In the genomic region with DNA sequence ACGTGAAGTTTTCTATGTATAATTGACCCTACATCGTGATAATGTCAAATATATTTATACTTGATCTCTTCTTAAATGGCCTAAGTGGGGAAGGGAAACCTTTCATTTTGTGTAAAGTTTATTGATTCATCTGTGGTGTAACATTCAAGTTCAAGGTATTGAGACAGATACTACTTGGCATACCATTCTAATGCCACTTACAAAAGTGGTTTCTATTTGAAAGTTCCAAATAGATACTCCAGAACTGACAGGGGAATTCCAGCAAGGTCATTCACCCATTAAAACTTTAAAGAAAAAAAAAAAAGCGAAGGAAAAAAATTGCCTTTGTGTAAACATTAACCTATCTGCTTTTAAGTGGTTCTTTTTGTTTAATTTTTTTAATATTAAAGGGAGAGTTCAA, we compare ENCODE assay signal across 1 cellular context.
TF ChIP-seq lines count a peak whose summit lies in the region.

No MANE protein-coding gene starts in this region.

TF ChIP-seq in HepG2, 621 proteins besides CTCF, POLR2A, EP300 and RAD21 (continued from another document):
- peak; percentile 74 for TF ChIP-seq ARID5B (CRISPR knock-in tag; IDR thresholded peaks at IDR 0.05)
- peak; percentile 84 for TF ChIP-seq ONECUT2 (CRISPR knock-in tag; IDR thresholded peaks at IDR 0.05)
- peak; percentile 79 for TF ChIP-seq BCL6 (CRISPR knock-in tag; IDR thresholded peaks at IDR 0.05)
- TF ChIP-seq ZNF362 (CRISPR knock-in tag; IDR thresholded peaks at IDR 0.05; ENCODE audit: borderline replicate concordance), result peak; percentile 86; the same call in 1 of the 2 replicates
- TF ChIP-seq EEA1 (CRISPR knock-in tag; IDR thresholded peaks at IDR 0.05; ENCODE audit: borderline replicate concordance), result no peak
- TF ChIP-seq HMGA1 (CRISPR knock-in tag; conservative IDR thresholded peaks at IDR 0.05), result no peak
- TF ChIP-seq ISL2 (CRISPR knock-in tag; IDR thresholded peaks at IDR 0.05), result peak; percentile 38; the same call in 1 of the 2 replicates
- TF ChIP-seq ZNF609 (CRISPR knock-in tag; IDR thresholded peaks at IDR 0.05; ENCODE audit: borderline replicate concordance), result no peak
- TF ChIP-seq TBL1XR1 (IDR thresholded peaks at IDR 0.05; ENCODE audit: borderline replicate concordance, low read length, partially characterized antibody), result peak; percentile 85
- TF ChIP-seq SKI (IDR thresholded peaks at IDR 0.05; ENCODE audit: partially characterized antibody), result peak; percentile 80
- no peak for TF ChIP-seq SOX13 (IDR thresholded peaks at IDR 0.05)
- peak in 1 of 2 experiments; percentile 48; a peak in 1 of 4 replicates for TF ChIP-seq SOX13 (CRISPR knock-in tag; conservative IDR thresholded peaks at IDR 0.05 in 1 of 2, IDR thresholded peaks at IDR 0.05 in 1 of 2)
- no peak for TF ChIP-seq ZNF570 (CRISPR knock-in tag; IDR thresholded peaks at IDR 0.05; ENCODE audit: borderline replicate concordance)
- peak; percentile 18; the same call in 1 of the 2 replicates for TF ChIP-seq FOXA3 (CRISPR knock-in tag; IDR thresholded peaks at IDR 0.05)
- TF ChIP-seq GATAD2A (CRISPR knock-in tag; IDR thresholded peaks at IDR 0.05), result peak; percentile 42; the same call in 1 of the 2 replicates
- no peak for TF ChIP-seq ESRRA (CRISPR knock-in tag; IDR thresholded peaks at IDR 0.05; ENCODE audit: low read depth)
- TF ChIP-seq, protein P1, sequence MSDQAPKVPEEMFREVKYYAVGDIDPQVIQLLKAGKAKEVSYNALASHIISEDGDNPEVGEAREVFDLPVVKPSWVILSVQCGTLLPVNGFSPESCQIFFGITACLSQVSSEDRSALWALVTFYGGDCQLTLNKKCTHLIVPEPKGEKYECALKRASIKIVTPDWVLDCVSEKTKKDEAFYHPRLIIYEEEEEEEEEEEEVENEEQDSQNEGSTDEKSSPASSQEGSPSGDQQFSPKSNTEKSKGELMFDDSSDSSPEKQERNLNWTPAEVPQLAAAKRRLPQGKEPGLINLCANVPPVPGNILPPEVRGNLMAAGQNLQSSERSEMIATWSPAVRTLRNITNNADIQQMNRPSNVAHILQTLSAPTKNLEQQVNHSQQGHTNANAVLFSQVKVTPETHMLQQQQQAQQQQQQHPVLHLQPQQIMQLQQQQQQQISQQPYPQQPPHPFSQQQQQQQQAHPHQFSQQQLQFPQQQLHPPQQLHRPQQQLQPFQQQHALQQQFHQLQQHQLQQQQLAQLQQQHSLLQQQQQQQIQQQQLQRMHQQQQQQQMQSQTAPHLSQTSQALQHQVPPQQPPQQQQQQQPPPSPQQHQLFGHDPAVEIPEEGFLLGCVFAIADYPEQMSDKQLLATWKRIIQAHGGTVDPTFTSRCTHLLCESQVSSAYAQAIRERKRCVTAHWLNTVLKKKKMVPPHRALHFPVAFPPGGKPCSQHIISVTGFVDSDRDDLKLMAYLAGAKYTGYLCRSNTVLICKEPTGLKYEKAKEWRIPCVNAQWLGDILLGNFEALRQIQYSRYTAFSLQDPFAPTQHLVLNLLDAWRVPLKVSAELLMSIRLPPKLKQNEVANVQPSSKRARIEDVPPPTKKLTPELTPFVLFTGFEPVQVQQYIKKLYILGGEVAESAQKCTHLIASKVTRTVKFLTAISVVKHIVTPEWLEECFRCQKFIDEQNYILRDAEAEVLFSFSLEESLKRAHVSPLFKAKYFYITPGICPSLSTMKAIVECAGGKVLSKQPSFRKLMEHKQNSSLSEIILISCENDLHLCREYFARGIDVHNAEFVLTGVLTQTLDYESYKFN (CRISPR knock-in tag; conservative IDR thresholded peaks at IDR 0.05), result 0 out of 2 replicates have a peak, but pooled peaks have one; percentile 22
- peak; percentile 85; the same call in 1 of the 2 replicates for TF ChIP-seq NCOR1 (IDR thresholded peaks at IDR 0.05; ENCODE audit: borderline replicate concordance, low read length)
- TF ChIP-seq HMG20A (CRISPR knock-in tag; IDR thresholded peaks at IDR 0.05; ENCODE audit: borderline replicate concordance), result peak; percentile 52; the same call in 1 of the 2 replicates
- no peak for TF ChIP-seq FOSL1 (CRISPR knock-in tag; IDR thresholded peaks at IDR 0.05; ENCODE audit: borderline replicate concordance)
- 0 out of 2 replicates have a peak, but pooled peaks have one; percentile 7 for TF ChIP-seq KAT8 (CRISPR knock-in tag; IDR thresholded peaks at IDR 0.05)
- TF ChIP-seq SOX5 (CRISPR knock-in tag; IDR thresholded peaks at IDR 0.05; ENCODE audit: borderline replicate concordance), result 0 out of 2 replicates have a peak, but pooled peaks have one; percentile 14
- peak; percentile 89 for TF ChIP-seq RXRB (CRISPR knock-in tag; IDR thresholded peaks at IDR 0.05; ENCODE audit: borderline replicate concordance)
- TF ChIP-seq EZH2 (conservative IDR thresholded peaks at IDR 0.05; ENCODE audit: low read depth, low read length), result no peak
